ENCODE assay signal across 25 cellular contexts in the genomic region with DNA sequence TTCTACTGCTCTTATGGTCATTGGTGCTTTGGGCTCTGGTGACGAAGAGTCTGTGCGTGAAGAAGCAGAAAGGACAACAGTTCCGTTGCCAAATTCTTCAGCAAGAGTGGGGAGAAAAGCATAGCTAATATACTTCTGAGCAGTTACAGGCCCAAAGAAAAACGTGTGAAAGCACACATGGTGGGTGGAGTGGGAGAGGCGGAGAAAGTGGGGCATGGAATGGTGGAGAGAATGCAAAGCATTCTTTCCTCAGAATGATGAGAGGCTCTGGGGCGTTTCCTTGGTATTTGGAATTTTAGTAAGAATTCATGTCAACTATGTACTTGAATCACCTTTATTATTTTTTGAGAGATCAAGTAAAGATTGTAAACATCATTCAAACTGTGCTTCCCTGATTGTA.
DNase-seq lines count a peak whose midpoint lies in the region; ATAC-seq and TF ChIP-seq lines count a peak whose summit lies in the region.
"Had no signal": no experiment of that assay in that cellular context is flagged by ENCODE, and none has a peak within 500 bp of the region (broad histone marks: within the 10 kb centered on the region; RNA-seq: fewer than 3 reads in every experiment).

No MANE protein-coding gene starts in this region.

- no peak overlapping the region for H3K4me2 ChIP-seq in mesendoderm (ENCODE audit: low read length)
- H3K4me2 ChIP-seq: BLaER1 had no signal

- no peak overlapping the region for H4K5ac ChIP-seq in mesendoderm (ENCODE audit: low read length)

- no peaks in the 10 kb centered on the region for H3K36me3 ChIP-seq in mesendoderm (ENCODE audit: control insufficient read depth, insufficient read depth, low read length)
- H3K36me3 ChIP-seq: BLaER1, SJCRH30 had no signal

- no peak overlapping the region for H2BK120ac ChIP-seq in mesendoderm (ENCODE audit: low read depth, low read length)

- peaks cover 4% of the 10 kb centered on the region for H3K9me3 Mint-ChIP-seq in chondrocyte (ENCODE audit: low read depth)
- H3K9me3 Mint-ChIP-seq in CD4-positive, alpha-beta T cell, result peaks cover 8% of the 10 kb centered on the region

- H3K79me2 ChIP-seq in mesendoderm (ENCODE audit: control insufficient read depth, insufficient read depth, low read length), result no peaks in the 10 kb centered on the region

- H3K27me3 ChIP-seq in mesendoderm (ENCODE audit: insufficient read depth, low read length, poor library complexity), result no peaks in the 10 kb centered on the region
- H3K27me3 ChIP-seq in CD4-positive, alpha-beta T cell (ENCODE audit: control insufficient read depth, insufficient read depth, low read length), result no peaks in the 10 kb centered on the region
- H3K27me3 ChIP-seq: BLaER1, SJCRH30 had no signal

- no peak overlapping the region for H3K4me3 ChIP-seq in mesendoderm (ENCODE audit: low read length)
- H3K4me3 ChIP-seq: BLaER1, SJCRH30 had no signal

- ATAC-seq in CD4-positive, alpha-beta T cell (ENCODE audit: poor library complexity), result no peak
- ATAC-seq: PC-3, Right ventricle myocardium inferior, SK-N-SH treated with all-trans-retinoic acid at 6 μM for 48 hours had no signal

- peaks cover 19% of the 10 kb centered on the region for H3K4me1 Mint-ChIP-seq in chondrocyte (ENCODE audit: low read depth)
- H3K4me1 Mint-ChIP-seq in CD4-positive, alpha-beta T cell (ENCODE audit: low read depth), result no peaks in the 10 kb centered on the region

- no peaks in the 10 kb centered on the region for H3K4me1 ChIP-seq in mesendoderm (ENCODE audit: control insufficient read depth, low read depth, low read length)
- H3K4me1 ChIP-seq: BLaER1, SJCRH30 had no signal

- peaks cover 5% of the 10 kb centered on the region for H3K9me3 ChIP-seq in CD4-positive, alpha-beta T cell (ENCODE audit: control insufficient read depth, low read length)
- H3K9me3 ChIP-seq: SJCRH30 had no signal

- CTCF ChIA-PET in CD4-positive, alpha-beta T cell (lab: Charles Lee), result no interaction called here

- no peak overlapping the region for H3K18ac ChIP-seq in mesendoderm (ENCODE audit: low read length)

- H3K27ac ChIP-seq in mesendoderm (ENCODE audit: low read depth, low read length), result no peak overlapping the region
- no peak overlapping the region for H3K27ac ChIP-seq in CD4-positive, alpha-beta T cell (ENCODE audit: low read depth, low read length)
- H3K27ac ChIP-seq: BLaER1, SJCRH30 had no signal

- DNase-seq in AG20443 (ENCODE audit: low spot score) (peak; percentile 23), chondrocyte (ENCODE audit: low spot score) (no peak), mesendoderm (peak; percentile 30), putamen (ENCODE audit: low spot score) (peak; percentile 22), activated gamma-delta T cell treated with Interleukin-2 at 50 U/mL for 16 hours (no peak), GF-D8 (lab: John Stamatoyannopoulos, UW) (no peak), SKM-1 (lab: John Stamatoyannopoulos, UW; ENCODE audit: unreplicated experiment) (no peak)
- no peak for DNase-seq in CD4-positive, alpha-beta T cell
- DNase-seq: 8988T; ACHN; CD4-positive, alpha-beta memory T cell; DMS79 treated with DMSO at 0.1 percent for 48 hours; HCEC 1CT; NCI-H1092 treated with DMSO at 0.1 percent for 48 hours; NCI-H1436; NCI-H187; NCI-H2081 treated with DMSO at 0.1 percent for 48 hours; NCI-H446; NCI-H524 treated with DMSO at 0.1 percent for 48 hours; NCI-H774; PC-3; SJCRH30 had no signal

- H3K23ac ChIP-seq in mesendoderm (ENCODE audit: low read length), result no peak overlapping the region

- no peak overlapping the region for H2BK15ac ChIP-seq in mesendoderm (replicated peaks; ENCODE audit: low read depth)

- no peak for TF ChIP-seq CTCF in chondrocyte (IDR thresholded peaks at IDR 0.05)
- TF ChIP-seq CTCF in CD4-positive, alpha-beta T cell (IDR thresholded peaks at IDR 0.05), result no peak

- no peaks in the 10 kb centered on the region for H3K36me3 Mint-ChIP-seq in chondrocyte (ENCODE audit: low read depth)
- H3K36me3 Mint-ChIP-seq in CD4-positive, alpha-beta T cell (ENCODE audit: low read depth), result no peaks in the 10 kb centered on the region
- H3K36me3 Mint-ChIP-seq: CD4-positive, alpha-beta memory T cell had no signal

- no peaks in the 10 kb centered on the region for H3K79me1 ChIP-seq in mesendoderm (ENCODE audit: low read length)

- intact Hi-C loops in CD4-positive, alpha-beta T cell (cut with DNase I, micrococcal nuclease), result no loop called here

- H3K27me3 Mint-ChIP-seq in chondrocyte (ENCODE audit: low read depth), result no peaks in the 10 kb centered on the region
- no peaks in the 10 kb centered on the region for H3K27me3 Mint-ChIP-seq in CD4-positive, alpha-beta T cell
- H3K27me3 Mint-ChIP-seq: CD4-positive, alpha-beta memory T cell had no signal

- H3K56ac ChIP-seq in mesendoderm (ENCODE audit: low read length), result no peak overlapping the region

- no peak overlapping the region for H2AK5ac ChIP-seq in mesendoderm (ENCODE audit: low read length)

- POLR2A ChIA-PET in CD4-positive, alpha-beta T cell (lab: Charles Lee), result no interaction called here

- peak overlapping the region; percentile 65 for H3K27ac Mint-ChIP-seq in chondrocyte (ENCODE audit: unreplicated experiment)
- no peak overlapping the region for H3K27ac Mint-ChIP-seq in CD4-positive, alpha-beta T cell
- H3K27ac Mint-ChIP-seq: CD4-positive, alpha-beta memory T cell had no signal

- H2BK5ac ChIP-seq in mesendoderm (ENCODE audit: low read length), result no peak overlapping the region

- WGBS in mesendoderm (ENCODE audit: extremely low coverage, insufficient coverage, low lambda C conversion rate), result no CpG with 5 or more reads among the region's 6 CpGs

- H3K4me3 Mint-ChIP-seq in chondrocyte (ENCODE audit: unreplicated experiment), result no peak overlapping the region
- no peak overlapping the region for H3K4me3 Mint-ChIP-seq in CD4-positive, alpha-beta T cell
- H3K4me3 Mint-ChIP-seq: CD4-positive, alpha-beta memory T cell had no signal

- no peak overlapping the region for H3K4ac ChIP-seq in mesendoderm (ENCODE audit: low read depth, low read length)

- H4K8ac ChIP-seq in mesendoderm (ENCODE audit: low read depth, low read length), result no peak overlapping the region

- H3K9ac ChIP-seq in mesendoderm (ENCODE audit: low read length), result no peak overlapping the region
- H3K9ac ChIP-seq: BLaER1 had no signal

Comparison
In these comparisons a context has a peak if more than half of its experiments do, and no peak if none do; other contexts are left out.
1. DNase-seq: peak in AG20443 (single experiment), mesendoderm (single experiment) and putamen (single experiment); none in chondrocyte (single experiment), CD4-positive, alpha-beta T cell (0 of 10), activated gamma-delta T cell treated with Interleukin-2 at 50 U/mL for 16 hours (single experiment), GF-D8 (single experiment) and SKM-1 (single experiment).